2 cellular contexts compared by ENCODE assay signal in genomic region chr2:224883172-224883516, GRCh38.
TF ChIP-seq lines count a peak whose summit lies in the region.

No MANE protein-coding gene starts in this region.

TF ChIP-seq in IMR-90, 13 proteins besides CTCF, POLR2A, EP300 and RAD21:
- TF ChIP-seq FOS (IDR thresholded peaks at IDR 0.05; ENCODE audit: low read depth, low read length) (no peak), MAFK (IDR thresholded peaks at IDR 0.05; ENCODE audit: low read depth, low read length) (no peak), CEBPB (IDR thresholded peaks at IDR 0.05; ENCODE audit: low read depth, low read length) (no peak), MAZ (IDR thresholded peaks at IDR 0.05; ENCODE audit: borderline replicate concordance, low read depth, low read length) (no peak), RFX5 (IDR thresholded peaks at IDR 0.05; ENCODE audit: low read depth, low read length) (no peak), MXI1 (IDR thresholded peaks at IDR 0.05; ENCODE audit: borderline replicate concordance, low read depth, low read length) (no peak), NFE2L2 (IDR thresholded peaks at IDR 0.05; ENCODE audit: low read depth, low read length) (no peak), RCOR1 (IDR thresholded peaks at IDR 0.05; ENCODE audit: insufficient replicate concordance, low read length) (no peak), BHLHE40 (IDR thresholded peaks at IDR 0.05; ENCODE audit: low read depth, low read length) (no peak), CHD1 (IDR thresholded peaks at IDR 0.05; ENCODE audit: low read depth, low read length) (no peak), SMC3 (IDR thresholded peaks at IDR 0.05; ENCODE audit: low read depth, low read length) (no peak)
- TF ChIP-seq, protein P1, sequence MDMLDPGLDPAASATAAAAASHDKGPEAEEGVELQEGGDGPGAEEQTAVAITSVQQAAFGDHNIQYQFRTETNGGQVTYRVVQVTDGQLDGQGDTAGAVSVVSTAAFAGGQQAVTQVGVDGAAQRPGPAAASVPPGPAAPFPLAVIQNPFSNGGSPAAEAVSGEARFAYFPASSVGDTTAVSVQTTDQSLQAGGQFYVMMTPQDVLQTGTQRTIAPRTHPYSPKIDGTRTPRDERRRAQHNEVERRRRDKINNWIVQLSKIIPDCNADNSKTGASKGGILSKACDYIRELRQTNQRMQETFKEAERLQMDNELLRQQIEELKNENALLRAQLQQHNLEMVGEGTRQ (IDR thresholded peaks at IDR 0.05; ENCODE audit: low read depth, low read length) = no peak
- TF ChIP-seq, protein P2, sequence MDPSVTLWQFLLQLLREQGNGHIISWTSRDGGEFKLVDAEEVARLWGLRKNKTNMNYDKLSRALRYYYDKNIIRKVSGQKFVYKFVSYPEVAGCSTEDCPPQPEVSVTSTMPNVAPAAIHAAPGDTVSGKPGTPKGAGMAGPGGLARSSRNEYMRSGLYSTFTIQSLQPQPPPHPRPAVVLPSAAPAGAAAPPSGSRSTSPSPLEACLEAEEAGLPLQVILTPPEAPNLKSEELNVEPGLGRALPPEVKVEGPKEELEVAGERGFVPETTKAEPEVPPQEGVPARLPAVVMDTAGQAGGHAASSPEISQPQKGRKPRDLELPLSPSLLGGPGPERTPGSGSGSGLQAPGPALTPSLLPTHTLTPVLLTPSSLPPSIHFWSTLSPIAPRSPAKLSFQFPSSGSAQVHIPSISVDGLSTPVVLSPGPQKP (IDR thresholded peaks at IDR 0.05; ENCODE audit: borderline replicate concordance, low read depth, low read length) = no peak

TF ChIP-seq in endothelial cell of umbilical vein, 7 proteins besides CTCF, POLR2A, EP300 and RAD21:
- TF ChIP-seq GATA2 (IDR thresholded peaks at IDR 0.05; ENCODE audit: insufficient read depth, insufficient read length, low read depth, low read length) (no peak), JUN (IDR thresholded peaks at IDR 0.05; ENCODE audit: borderline replicate concordance, insufficient read depth, insufficient read length, low read depth) (no peak), FOS (IDR thresholded peaks at IDR 0.05; ENCODE audit: borderline replicate concordance, insufficient read depth, low read length) (no peak), POLR2AphosphoS5 (IDR thresholded peaks at IDR 0.05; ENCODE audit: insufficient read depth, low read depth, low read length) (no peak), MYC (IDR thresholded peaks at IDR 0.05; ENCODE audit: low read depth, low read length) (no peak), EZH2 (IDR thresholded peaks at IDR 0.05; ENCODE audit: borderline replicate concordance, low read depth, low read length, severe bottlenecking) (no peak)
- TF ChIP-seq, protein P3, sequence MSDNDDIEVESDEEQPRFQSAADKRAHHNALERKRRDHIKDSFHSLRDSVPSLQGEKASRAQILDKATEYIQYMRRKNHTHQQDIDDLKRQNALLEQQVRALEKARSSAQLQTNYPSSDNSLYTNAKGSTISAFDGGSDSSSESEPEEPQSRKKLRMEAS (IDR thresholded peaks at IDR 0.05; ENCODE audit: insufficient read depth, insufficient read length) = no peak
